In the genomic region with DNA sequence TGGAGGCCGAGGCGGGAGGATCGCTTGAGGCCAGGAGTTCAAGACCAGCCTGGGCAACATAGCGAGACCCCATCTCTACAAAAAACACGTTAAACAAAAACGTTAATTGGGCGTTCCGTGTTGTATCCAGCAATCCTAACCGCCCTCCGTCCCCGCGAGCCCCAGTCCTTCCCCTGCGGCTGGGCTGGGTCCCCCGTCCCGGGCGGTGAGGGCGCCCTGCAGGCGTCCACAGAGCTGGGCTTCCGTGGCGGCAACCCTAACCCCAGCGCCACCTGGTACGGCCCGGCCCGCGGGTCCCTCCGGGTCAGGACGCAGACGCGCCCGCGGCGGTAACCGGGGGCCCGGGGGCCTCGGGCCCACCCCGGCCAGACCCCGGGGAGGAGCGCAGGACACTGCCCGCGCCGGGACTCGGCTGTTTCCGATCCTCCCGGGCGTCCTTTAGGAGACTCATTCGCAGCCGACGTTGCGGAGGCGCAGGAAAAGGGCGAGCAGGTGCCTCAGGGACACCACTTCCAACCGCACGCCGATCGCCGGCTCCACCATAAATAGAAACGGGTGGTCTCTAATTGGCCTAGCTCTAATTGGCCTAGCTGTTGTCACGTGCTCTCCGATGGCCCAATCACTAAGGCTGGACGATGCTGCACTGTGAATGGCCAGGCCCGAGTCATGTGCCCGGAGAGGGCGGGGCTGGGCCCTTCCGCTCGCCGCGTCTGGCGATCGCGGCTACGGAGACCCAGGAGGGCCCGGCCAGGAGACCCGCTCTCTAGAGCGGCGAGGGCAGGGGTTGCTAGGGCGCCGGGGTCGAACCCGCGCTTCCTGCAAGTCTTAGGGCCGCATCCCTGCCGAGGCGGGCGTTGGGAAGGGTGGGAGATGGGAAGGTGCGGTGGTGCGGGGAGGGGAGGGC, we compare ENCODE assay signal across 1 cellular context.
A peak's percentile ranks its signal among the peaks of the same experiment; 100 is the strongest.
TF ChIP-seq lines count a peak whose summit lies in the region.

No MANE protein-coding gene starts in this region.

TF ChIP-seq in HepG2, 621 proteins besides CTCF, POLR2A, EP300 and RAD21 (continued from another document and continues in another):
- TF ChIP-seq, protein P1, sequence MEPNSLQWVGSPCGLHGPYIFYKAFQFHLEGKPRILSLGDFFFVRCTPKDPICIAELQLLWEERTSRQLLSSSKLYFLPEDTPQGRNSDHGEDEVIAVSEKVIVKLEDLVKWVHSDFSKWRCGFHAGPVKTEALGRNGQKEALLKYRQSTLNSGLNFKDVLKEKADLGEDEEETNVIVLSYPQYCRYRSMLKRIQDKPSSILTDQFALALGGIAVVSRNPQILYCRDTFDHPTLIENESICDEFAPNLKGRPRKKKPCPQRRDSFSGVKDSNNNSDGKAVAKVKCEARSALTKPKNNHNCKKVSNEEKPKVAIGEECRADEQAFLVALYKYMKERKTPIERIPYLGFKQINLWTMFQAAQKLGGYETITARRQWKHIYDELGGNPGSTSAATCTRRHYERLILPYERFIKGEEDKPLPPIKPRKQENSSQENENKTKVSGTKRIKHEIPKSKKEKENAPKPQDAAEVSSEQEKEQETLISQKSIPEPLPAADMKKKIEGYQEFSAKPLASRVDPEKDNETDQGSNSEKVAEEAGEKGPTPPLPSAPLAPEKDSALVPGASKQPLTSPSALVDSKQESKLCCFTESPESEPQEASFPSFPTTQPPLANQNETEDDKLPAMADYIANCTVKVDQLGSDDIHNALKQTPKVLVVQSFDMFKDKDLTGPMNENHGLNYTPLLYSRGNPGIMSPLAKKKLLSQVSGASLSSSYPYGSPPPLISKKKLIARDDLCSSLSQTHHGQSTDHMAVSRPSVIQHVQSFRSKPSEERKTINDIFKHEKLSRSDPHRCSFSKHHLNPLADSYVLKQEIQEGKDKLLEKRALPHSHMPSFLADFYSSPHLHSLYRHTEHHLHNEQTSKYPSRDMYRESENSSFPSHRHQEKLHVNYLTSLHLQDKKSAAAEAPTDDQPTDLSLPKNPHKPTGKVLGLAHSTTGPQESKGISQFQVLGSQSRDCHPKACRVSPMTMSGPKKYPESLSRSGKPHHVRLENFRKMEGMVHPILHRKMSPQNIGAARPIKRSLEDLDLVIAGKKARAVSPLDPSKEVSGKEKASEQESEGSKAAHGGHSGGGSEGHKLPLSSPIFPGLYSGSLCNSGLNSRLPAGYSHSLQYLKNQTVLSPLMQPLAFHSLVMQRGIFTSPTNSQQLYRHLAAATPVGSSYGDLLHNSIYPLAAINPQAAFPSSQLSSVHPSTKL (CRISPR knock-in tag; IDR thresholded peaks at IDR 0.05) = peak; percentile 65
- TF ChIP-seq EHMT2 (IDR thresholded peaks at IDR 0.05; ENCODE audit: borderline replicate concordance, low read depth, low read length) = no peak
- no peak for TF ChIP-seq MATR3 (CRISPR knock-in tag; IDR thresholded peaks at IDR 0.05)
- TF ChIP-seq KDM6A (CRISPR knock-in tag; IDR thresholded peaks at IDR 0.05; ENCODE audit: low read depth) = 0 out of 2 replicates have a peak, but pooled peaks have one; percentile 7
- TF ChIP-seq CBX5 (CRISPR knock-in tag; IDR thresholded peaks at IDR 0.05; ENCODE audit: borderline replicate concordance) = no peak; the same call in 1 of the 2 replicates
- TF ChIP-seq, protein P2, sequence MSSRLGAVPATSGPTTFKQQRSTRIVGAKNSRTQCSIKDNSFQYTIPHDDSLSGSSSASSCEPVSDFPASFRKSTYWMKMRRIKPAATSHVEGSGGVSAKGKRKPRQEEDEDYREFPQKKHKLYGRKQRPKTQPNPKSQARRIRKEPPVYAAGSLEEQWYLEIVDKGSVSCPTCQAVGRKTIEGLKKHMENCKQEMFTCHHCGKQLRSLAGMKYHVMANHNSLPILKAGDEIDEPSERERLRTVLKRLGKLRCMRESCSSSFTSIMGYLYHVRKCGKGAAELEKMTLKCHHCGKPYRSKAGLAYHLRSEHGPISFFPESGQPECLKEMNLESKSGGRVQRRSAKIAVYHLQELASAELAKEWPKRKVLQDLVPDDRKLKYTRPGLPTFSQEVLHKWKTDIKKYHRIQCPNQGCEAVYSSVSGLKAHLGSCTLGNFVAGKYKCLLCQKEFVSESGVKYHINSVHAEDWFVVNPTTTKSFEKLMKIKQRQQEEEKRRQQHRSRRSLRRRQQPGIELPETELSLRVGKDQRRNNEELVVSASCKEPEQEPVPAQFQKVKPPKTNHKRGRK (CRISPR knock-in tag; IDR thresholded peaks at IDR 0.05) = no peak
- TF ChIP-seq RORA (CRISPR knock-in tag; IDR thresholded peaks at IDR 0.05) = no peak
- TF ChIP-seq KDM1A (CRISPR knock-in tag; IDR thresholded peaks at IDR 0.05) = no peak
- TF ChIP-seq GZF1 (CRISPR knock-in tag; IDR thresholded peaks at IDR 0.05) = 0 out of 2 replicates have a peak, but pooled peaks have one; percentile 49
- TF ChIP-seq, protein P3, sequence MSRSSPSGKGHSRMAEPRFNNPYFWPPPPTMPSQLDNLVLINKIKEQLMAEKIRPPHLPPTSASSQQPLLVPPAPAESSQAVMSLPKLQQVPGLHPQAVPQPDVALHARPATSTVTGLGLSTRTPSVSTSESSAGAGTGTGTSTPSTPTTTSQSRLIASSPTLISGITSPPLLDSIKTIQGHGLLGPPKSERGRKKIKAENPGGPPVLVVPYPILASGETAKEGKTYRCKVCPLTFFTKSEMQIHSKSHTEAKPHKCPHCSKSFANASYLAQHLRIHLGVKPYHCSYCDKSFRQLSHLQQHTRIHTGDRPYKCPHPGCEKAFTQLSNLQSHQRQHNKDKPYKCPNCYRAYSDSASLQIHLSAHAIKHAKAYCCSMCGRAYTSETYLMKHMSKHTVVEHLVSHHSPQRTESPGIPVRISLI (CRISPR knock-in tag; IDR thresholded peaks at IDR 0.05; ENCODE audit: borderline replicate concordance) = no peak
- TF ChIP-seq, protein P4, sequence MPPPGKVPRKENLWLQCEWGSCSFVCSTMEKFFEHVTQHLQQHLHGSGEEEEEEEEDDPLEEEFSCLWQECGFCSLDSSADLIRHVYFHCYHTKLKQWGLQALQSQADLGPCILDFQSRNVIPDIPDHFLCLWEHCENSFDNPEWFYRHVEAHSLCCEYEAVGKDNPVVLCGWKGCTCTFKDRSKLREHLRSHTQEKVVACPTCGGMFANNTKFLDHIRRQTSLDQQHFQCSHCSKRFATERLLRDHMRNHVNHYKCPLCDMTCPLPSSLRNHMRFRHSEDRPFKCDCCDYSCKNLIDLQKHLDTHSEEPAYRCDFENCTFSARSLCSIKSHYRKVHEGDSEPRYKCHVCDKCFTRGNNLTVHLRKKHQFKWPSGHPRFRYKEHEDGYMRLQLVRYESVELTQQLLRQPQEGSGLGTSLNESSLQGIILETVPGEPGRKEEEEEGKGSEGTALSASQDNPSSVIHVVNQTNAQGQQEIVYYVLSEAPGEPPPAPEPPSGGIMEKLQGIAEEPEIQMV (CRISPR knock-in tag; IDR thresholded peaks at IDR 0.05; ENCODE audit: low read depth) = peak; percentile 80; the same call in 1 of the 2 replicates
- peak; percentile 80; the same call in 1 of the 2 replicates for TF ChIP-seq ETV5 (CRISPR knock-in tag; IDR thresholded peaks at IDR 0.05; ENCODE audit: borderline replicate concordance)
- TF ChIP-seq, protein P5, sequence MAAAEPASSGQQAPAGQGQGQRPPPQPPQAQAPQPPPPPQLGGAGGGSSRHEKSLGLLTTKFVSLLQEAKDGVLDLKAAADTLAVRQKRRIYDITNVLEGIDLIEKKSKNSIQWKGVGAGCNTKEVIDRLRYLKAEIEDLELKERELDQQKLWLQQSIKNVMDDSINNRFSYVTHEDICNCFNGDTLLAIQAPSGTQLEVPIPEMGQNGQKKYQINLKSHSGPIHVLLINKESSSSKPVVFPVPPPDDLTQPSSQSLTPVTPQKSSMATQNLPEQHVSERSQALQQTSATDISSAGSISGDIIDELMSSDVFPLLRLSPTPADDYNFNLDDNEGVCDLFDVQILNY (CRISPR knock-in tag; conservative IDR thresholded peaks at IDR 0.05) = no peak; the same call in 1 of the 2 replicates
- TF ChIP-seq RFXANK (CRISPR knock-in tag; IDR thresholded peaks at IDR 0.05) = no peak
- peak; percentile 56; the same call in 1 of the 2 replicates for TF ChIP-seq SP2 (CRISPR knock-in tag; IDR thresholded peaks at IDR 0.05)
- 0 out of 2 replicates have a peak, but pooled peaks have one; percentile 49 for TF ChIP-seq AHR (CRISPR knock-in tag; IDR thresholded peaks at IDR 0.05)
- TF ChIP-seq, protein P6, sequence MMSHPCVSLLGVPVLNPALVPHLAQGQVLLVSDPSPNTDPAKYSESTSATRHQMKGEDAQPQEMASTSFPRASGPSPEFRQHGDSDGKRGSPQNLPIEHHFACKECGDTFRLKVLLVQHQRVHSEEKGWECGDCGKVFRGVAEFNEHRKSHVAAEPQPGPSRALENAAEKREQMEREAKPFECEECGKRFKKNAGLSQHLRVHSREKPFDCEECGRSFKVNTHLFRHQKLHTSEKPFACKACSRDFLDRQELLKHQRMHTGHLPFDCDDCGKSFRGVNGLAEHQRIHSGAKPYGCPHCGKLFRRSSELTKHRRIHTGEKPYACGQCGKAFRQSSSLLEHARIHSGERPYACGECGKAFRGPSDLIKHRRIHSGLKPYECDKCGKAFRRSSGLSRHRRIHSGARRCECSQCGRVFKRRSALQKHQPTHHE (CRISPR knock-in tag; IDR thresholded peaks at IDR 0.05; ENCODE audit: borderline replicate concordance) = no peak
- peak; percentile 31; the same call in 1 of the 2 replicates for TF ChIP-seq FOXK2 (IDR thresholded peaks at IDR 0.05)
- TF ChIP-seq, protein P7, sequence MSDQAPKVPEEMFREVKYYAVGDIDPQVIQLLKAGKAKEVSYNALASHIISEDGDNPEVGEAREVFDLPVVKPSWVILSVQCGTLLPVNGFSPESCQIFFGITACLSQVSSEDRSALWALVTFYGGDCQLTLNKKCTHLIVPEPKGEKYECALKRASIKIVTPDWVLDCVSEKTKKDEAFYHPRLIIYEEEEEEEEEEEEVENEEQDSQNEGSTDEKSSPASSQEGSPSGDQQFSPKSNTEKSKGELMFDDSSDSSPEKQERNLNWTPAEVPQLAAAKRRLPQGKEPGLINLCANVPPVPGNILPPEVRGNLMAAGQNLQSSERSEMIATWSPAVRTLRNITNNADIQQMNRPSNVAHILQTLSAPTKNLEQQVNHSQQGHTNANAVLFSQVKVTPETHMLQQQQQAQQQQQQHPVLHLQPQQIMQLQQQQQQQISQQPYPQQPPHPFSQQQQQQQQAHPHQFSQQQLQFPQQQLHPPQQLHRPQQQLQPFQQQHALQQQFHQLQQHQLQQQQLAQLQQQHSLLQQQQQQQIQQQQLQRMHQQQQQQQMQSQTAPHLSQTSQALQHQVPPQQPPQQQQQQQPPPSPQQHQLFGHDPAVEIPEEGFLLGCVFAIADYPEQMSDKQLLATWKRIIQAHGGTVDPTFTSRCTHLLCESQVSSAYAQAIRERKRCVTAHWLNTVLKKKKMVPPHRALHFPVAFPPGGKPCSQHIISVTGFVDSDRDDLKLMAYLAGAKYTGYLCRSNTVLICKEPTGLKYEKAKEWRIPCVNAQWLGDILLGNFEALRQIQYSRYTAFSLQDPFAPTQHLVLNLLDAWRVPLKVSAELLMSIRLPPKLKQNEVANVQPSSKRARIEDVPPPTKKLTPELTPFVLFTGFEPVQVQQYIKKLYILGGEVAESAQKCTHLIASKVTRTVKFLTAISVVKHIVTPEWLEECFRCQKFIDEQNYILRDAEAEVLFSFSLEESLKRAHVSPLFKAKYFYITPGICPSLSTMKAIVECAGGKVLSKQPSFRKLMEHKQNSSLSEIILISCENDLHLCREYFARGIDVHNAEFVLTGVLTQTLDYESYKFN (CRISPR knock-in tag; conservative IDR thresholded peaks at IDR 0.05) = no peak
- TF ChIP-seq RBM22 (optimal IDR thresholded peaks at IDR 0.05; ENCODE audit: low read length) = peak; percentile 69
- TF ChIP-seq MYNN (CRISPR knock-in tag; IDR thresholded peaks at IDR 0.05; ENCODE audit: low read depth) = no peak
- peak; percentile 85 for TF ChIP-seq ZNF350 (CRISPR knock-in tag; IDR thresholded peaks at IDR 0.05; ENCODE audit: borderline replicate concordance, low read depth)
- peak; percentile 68 for TF ChIP-seq KLF15 (CRISPR knock-in tag; IDR thresholded peaks at IDR 0.05; ENCODE audit: borderline replicate concordance)
- TF ChIP-seq, protein P8, sequence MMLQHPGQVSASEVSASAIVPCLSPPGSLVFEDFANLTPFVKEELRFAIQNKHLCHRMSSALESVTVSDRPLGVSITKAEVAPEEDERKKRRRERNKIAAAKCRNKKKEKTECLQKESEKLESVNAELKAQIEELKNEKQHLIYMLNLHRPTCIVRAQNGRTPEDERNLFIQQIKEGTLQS (CRISPR knock-in tag; IDR thresholded peaks at IDR 0.05) = 0 out of 2 replicates have a peak, but pooled peaks have one; percentile 13
- TF ChIP-seq, protein P9, sequence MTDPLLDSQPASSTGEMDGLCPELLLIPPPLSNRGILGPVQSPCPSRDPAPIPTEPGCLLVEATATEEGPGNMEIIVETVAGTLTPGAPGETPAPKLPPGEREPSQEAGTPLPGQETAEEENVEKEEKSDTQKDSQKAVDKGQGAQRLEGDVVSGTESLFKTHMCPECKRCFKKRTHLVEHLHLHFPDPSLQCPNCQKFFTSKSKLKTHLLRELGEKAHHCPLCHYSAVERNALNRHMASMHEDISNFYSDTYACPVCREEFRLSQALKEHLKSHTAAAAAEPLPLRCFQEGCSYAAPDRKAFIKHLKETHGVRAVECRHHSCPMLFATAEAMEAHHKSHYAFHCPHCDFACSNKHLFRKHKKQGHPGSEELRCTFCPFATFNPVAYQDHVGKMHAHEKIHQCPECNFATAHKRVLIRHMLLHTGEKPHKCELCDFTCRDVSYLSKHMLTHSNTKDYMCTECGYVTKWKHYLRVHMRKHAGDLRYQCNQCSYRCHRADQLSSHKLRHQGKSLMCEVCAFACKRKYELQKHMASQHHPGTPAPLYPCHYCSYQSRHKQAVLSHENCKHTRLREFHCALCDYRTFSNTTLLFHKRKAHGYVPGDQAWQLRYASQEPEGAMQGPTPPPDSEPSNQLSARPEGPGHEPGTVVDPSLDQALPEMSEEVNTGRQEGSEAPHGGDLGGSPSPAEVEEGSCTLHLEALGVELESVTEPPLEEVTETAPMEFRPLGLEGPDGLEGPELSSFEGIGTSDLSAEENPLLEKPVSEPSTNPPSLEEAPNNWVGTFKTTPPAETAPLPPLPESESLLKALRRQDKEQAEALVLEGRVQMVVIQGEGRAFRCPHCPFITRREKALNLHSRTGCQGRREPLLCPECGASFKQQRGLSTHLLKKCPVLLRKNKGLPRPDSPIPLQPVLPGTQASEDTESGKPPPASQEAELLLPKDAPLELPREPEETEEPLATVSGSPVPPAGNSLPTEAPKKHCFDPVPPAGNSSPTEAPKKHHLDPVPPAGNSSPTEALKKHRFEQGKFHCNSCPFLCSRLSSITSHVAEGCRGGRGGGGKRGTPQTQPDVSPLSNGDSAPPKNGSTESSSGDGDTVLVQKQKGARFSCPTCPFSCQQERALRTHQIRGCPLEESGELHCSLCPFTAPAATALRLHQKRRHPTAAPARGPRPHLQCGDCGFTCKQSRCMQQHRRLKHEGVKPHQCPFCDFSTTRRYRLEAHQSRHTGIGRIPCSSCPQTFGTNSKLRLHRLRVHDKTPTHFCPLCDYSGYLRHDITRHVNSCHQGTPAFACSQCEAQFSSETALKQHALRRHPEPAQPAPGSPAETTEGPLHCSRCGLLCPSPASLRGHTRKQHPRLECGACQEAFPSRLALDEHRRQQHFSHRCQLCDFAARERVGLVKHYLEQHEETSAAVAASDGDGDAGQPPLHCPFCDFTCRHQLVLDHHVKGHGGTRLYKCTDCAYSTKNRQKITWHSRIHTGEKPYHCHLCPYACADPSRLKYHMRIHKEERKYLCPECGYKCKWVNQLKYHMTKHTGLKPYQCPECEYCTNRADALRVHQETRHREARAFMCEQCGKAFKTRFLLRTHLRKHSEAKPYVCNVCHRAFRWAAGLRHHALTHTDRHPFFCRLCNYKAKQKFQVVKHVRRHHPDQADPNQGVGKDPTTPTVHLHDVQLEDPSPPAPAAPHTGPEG (CRISPR knock-in tag; IDR thresholded peaks at IDR 0.05) = no peak
- no peak for TF ChIP-seq CCAR2 (optimal IDR thresholded peaks at IDR 0.05; ENCODE audit: low read depth, low read length)
